26 cellular contexts compared by ENCODE assay signal in the genomic region with DNA sequence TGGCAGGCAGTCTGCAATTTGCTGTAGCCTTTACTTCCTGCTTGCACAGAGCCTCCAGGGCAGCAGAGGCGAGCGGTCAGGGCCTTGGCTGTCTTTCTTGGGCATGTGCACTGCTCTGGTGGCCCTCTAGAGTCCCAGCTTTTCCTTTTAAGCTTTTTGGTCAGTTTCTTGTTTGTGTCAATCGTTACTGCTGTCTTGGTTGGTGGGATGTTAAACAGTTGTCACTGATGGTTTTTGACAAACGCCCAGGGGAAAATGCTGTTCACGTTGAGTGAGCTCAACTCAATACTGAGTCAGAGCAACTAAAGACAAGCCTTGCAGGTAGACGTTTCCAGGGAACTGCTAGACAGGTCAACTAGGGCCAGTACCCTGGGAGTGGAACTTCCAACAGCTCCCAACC. TPM values are rescaled to one million over a fixed set of nuclear protein-coding genes. Genes with fewer than 3 reads are reported as not detected.
DNase-seq lines count a peak whose midpoint lies in the region; ATAC-seq and TF ChIP-seq lines count a peak whose summit lies in the region.
"Had no signal": no experiment of that assay in that cellular context is flagged by ENCODE, and none has a peak within 500 bp of the region (broad histone marks: within the 10 kb centered on the region; RNA-seq: fewer than 3 reads in every experiment).

No MANE protein-coding gene starts in this region.

- H3K4me1 ChIP-seq in OCI-LY7 (ENCODE audit: insufficient read depth, low read length, poor library complexity, severe bottlenecking) (peaks cover 59% of the 10 kb centered on the region), right cardiac atrium (ENCODE audit: control insufficient read depth, insufficient read depth, low read length) (no peaks in the 10 kb centered on the region)

- H3K36me3 Mint-ChIP-seq in natural killer cell, result peaks cover 7% of the 10 kb centered on the region

- no peaks in the 10 kb centered on the region for H3K9me3 Mint-ChIP-seq in natural killer cell

- H3K4me3 ChIP-seq in OCI-LY7 (ENCODE audit: low read depth, low read length, poor library complexity, severe bottlenecking) (no peak overlapping the region), right cardiac atrium (ENCODE audit: low read length) (no peak overlapping the region)

- POLR2A ChIA-PET in OCI-LY7 (lab: Charles Lee), result interaction anchor here (0.7 to 1.3 kb wide), 5 partner anchors 16 to 54 kb away, joined by 3 to 6 read pairs (median 4); a partner anchor contains a TSS

- no peaks in the 10 kb centered on the region for H4K20me1 ChIP-seq in OCI-LY7 (ENCODE audit: insufficient read depth, low read length)

- H3K9me3 ChIP-seq in OCI-LY7 (ENCODE audit: low read length) (no peaks in the 10 kb centered on the region), right cardiac atrium (ENCODE audit: control insufficient read depth, low read length) (peaks cover 1% of the 10 kb centered on the region)

- no TSS peak for BruUV-seq in OCI-LY7 (replicated peaks; lab: Mats Ljungman, UMichigan)

- H3K27ac ChIP-seq in OCI-LY7 (ENCODE audit: low read depth, low read length, poor library complexity, severe bottlenecking), result peak overlapping the region; percentile 18
- no peak overlapping the region for H3K27ac ChIP-seq in right cardiac atrium (ENCODE audit: low read length)
- H3K27ac ChIP-seq: 22Rv1, brain microvascular endothelial cell, HL-60, parathyroid adenoma had no signal

- TF ChIP-seq CTCF in OCI-LY7 (conservative IDR thresholded peaks at IDR 0.05; ENCODE audit: low read length) (no peak), natural killer cell (IDR thresholded peaks at IDR 0.05) (no peak)

- no peak overlapping the region for H2AFZ ChIP-seq in OCI-LY7 (ENCODE audit: low read length)
- H2AFZ ChIP-seq: parathyroid adenoma had no signal

- H3K4me2 ChIP-seq in OCI-LY7 (ENCODE audit: low read length), result no peak overlapping the region

- peak overlapping the region; percentile 4 for H3K4me3 Mint-ChIP-seq in natural killer cell
- H3K4me3 Mint-ChIP-seq: activated T-cell treated with anti-CD3 and anti-CD28 coated beads, Interleukin-2, amount 50 U/mL, for 72 hours; endodermal cell; WTC11 had no signal

- H3K9me2 ChIP-seq in OCI-LY7 (ENCODE audit: insufficient read depth, low read length), result no peaks in the 10 kb centered on the region

- H3K36me3 ChIP-seq in OCI-LY7 (ENCODE audit: insufficient read depth, low read length), result peaks cover 96% of the 10 kb centered on the region

- H3K4me1 Mint-ChIP-seq in natural killer cell, result peaks cover 14 to 18% of the 10 kb centered on the region in 2 donors
- H3K4me1 Mint-ChIP-seq: endodermal cell, WTC11 had no signal

- H3K79me2 ChIP-seq in OCI-LY7 (ENCODE audit: insufficient read depth, low read depth, low read length), result peaks cover 42% of the 10 kb centered on the region; the same call in 1 of the 2 replicates

- peak; percentile 14 for DNase-seq in NK-92 treated with Interleukin-12 subunit alpha and Interleukin-12 subunit beta, amount 100 ng/mL, for 24 hours (lab: John Stamatoyannopoulos, UW)
- DNase-seq in NK-92 (lab: John Stamatoyannopoulos, UW; ENCODE audit: unreplicated experiment) (no peak), OCI-LY7 (ENCODE audit: low spot score) (no peak), natural killer cell (no peak), nucleus accumbens (lab: John Stamatoyannopoulos, UW) (no peak), right cardiac atrium (no peak)
- DNase-seq: activated CD8-positive, alpha-beta memory T cell treated with anti-CD3 and anti-CD28 coated beads for 24 hours; activated T-cell treated with anti-CD3 and anti-CD28 coated beads, Interleukin-2, amount 50 U/mL, for 72 hours; AML-193; brain microvascular endothelial cell; endodermal cell; GOT3; NCI-H1417; NCI-H2107; NCI-H510A; stimulated activated naive CD4-positive, alpha-beta T cell treated with Interleukin-2 at 50 U/mL for 16 hours; T-helper 9 cell; trophoblast cell had no signal

- intact Hi-C loops in OCI-LY7 (cut with micrococcal nuclease; ENCODE audit: unreplicated experiment), result no loop called here
- intact Hi-C loops in natural killer cell (cut with micrococcal nuclease), result no loop called here
- intact Hi-C loops in right cardiac atrium (cut with DNase I), result no loop called here

- H3K27ac Mint-ChIP-seq in natural killer cell, result peak overlapping the region; percentile 73
- H3K27ac Mint-ChIP-seq: activated T-cell treated with anti-CD3 and anti-CD28 coated beads, Interleukin-2, amount 50 U/mL, for 72 hours; endodermal cell; WTC11 had no signal

- no peaks in the 10 kb centered on the region for H3K27me3 Mint-ChIP-seq in natural killer cell (ENCODE audit: low read depth in 2 of 2)

- H3K27me3 ChIP-seq in right cardiac atrium (ENCODE audit: control insufficient read depth, insufficient read depth), result no peaks in the 10 kb centered on the region
- H3K27me3 ChIP-seq: brain microvascular endothelial cell had no signal

- CTCF ChIA-PET in OCI-LY7 (lab: Charles Lee; ENCODE audit: unreplicated experiment), result interaction anchor here (1.3 kb wide), 2 partner anchors 16 to 40 kb away, joined by 4 read pairs; no protein-coding TSS in a partner anchor

- ATAC-seq in natural killer cell (no peak), right cardiac atrium (no peak)
- ATAC-seq: activated T-cell treated with anti-CD3 and anti-CD28 coated beads, Interleukin-2, amount 50 U/mL, for 72 hours; WTC11 had no signal

- WGBS in right cardiac atrium, result 75% methylated on average over 6 of the region's 6 CpGs

RNA-seq across cellular contexts. Expression of a gene that starts 14.0 kb away (rescaled TPM):
- 47.1 and 60.7 TPM in 2 replicates for total RNA-seq in OCI-LY7 (2014; rRNA removed; shearing (Covaris generic))
- total RNA-seq in OCI-LY7 (2022) (42.5 and 48.2 TPM in 2 replicates), natural killer cell (10 to 100 TPM; 38.2 to 44.2 (median 39.5) TPM), right cardiac atrium (10 to 100 TPM; 14.6 to 20.5 (median 15.3) TPM)
- polyA plus RNA-seq in right cardiac atrium, result 17.7 TPM

RNA-seq across cellular contexts. Expression of a gene that starts 23.3 kb away (rescaled TPM):
- total RNA-seq in OCI-LY7 (2014; rRNA removed; shearing (Covaris generic)), result 130 and 149 TPM in 2 replicates
- 230 and 263 TPM in 2 replicates for total RNA-seq in OCI-LY7 (2022)
- total RNA-seq in natural killer cell, result 10 to 100 TPM; 39.1 to 55.0 (median 41.3) TPM
- total RNA-seq in right cardiac atrium, result 1 to 10 TPM; 3.6 to 7.4 (median 4.8) TPM
- polyA plus RNA-seq in right cardiac atrium, result 2.9 TPM

RNA-seq across cellular contexts. Expression of a gene that starts 53.9 kb away (rescaled TPM):
- total RNA-seq in OCI-LY7 (2014; rRNA removed; shearing (Covaris generic)), result not detected in 2 replicates
- total RNA-seq in OCI-LY7 (2022), result not detected in 2 replicates
- total RNA-seq in natural killer cell, result not detected
- total RNA-seq in right cardiac atrium, result not detected
- 0.18 TPM for polyA plus RNA-seq in right cardiac atrium
- total RNA-seq: activated T-cell treated with anti-CD3 and anti-CD28 coated beads, Interleukin-2, amount 50 U/mL, for 72 hours; Daoy; endodermal cell; fibroblast of lung; glomerular endothelial cell; M059J; WTC11 had no signal
- polyA plus RNA-seq: fibroblast of lung had no signal

RNA-seq across cellular contexts. Expression of a gene that starts 54.5 kb away (rescaled TPM):
- 17.5 and 23.6 TPM in 2 replicates for total RNA-seq in OCI-LY7 (2014; rRNA removed; shearing (Covaris generic))
- 12.1 and 13.3 TPM in 2 replicates for total RNA-seq in OCI-LY7 (2022)
- total RNA-seq in natural killer cell, result 1 to 10 TPM; 4.1 to 9.2 (median 9.1) TPM
- 1 to 10 TPM; 7.6 to 9.2 (median 8.3) TPM for total RNA-seq in right cardiac atrium
- polyA plus RNA-seq in right cardiac atrium, result 7.3 TPM

RNA-seq across cellular contexts. Expression of a gene that starts 54.7 kb away (rescaled TPM):
- 63.1 and 68.2 TPM in 2 replicates for total RNA-seq in OCI-LY7 (2014; rRNA removed; shearing (Covaris generic))
- total RNA-seq in OCI-LY7 (2022) (37.7 and 39.1 TPM in 2 replicates), natural killer cell (10 to 100 TPM; 20.0 to 24.1 (median 20.4) TPM), right cardiac atrium (10 to 100 TPM in 3 of 4 donors, 1 to 10 TPM in 1; 9.7 to 14.2 (median 11.0) TPM)
- polyA plus RNA-seq in right cardiac atrium, result 8.5 TPM

Comparison
In these comparisons a context has a peak if more than half of its experiments do, and no peak if none do; other contexts are left out.
1. RNA of a gene that starts 23.3 kb away (total RNA-seq): 130 to 263 TPM in OCI-LY7 and 39.1 to 55.0 TPM in natural killer cell; 3.6 to 7.4 TPM in right cardiac atrium; every median in the first group is over 4 times any median in the second.